Comparison of ENCODE assay signal across 13 cellular contexts in the genomic region with DNA sequence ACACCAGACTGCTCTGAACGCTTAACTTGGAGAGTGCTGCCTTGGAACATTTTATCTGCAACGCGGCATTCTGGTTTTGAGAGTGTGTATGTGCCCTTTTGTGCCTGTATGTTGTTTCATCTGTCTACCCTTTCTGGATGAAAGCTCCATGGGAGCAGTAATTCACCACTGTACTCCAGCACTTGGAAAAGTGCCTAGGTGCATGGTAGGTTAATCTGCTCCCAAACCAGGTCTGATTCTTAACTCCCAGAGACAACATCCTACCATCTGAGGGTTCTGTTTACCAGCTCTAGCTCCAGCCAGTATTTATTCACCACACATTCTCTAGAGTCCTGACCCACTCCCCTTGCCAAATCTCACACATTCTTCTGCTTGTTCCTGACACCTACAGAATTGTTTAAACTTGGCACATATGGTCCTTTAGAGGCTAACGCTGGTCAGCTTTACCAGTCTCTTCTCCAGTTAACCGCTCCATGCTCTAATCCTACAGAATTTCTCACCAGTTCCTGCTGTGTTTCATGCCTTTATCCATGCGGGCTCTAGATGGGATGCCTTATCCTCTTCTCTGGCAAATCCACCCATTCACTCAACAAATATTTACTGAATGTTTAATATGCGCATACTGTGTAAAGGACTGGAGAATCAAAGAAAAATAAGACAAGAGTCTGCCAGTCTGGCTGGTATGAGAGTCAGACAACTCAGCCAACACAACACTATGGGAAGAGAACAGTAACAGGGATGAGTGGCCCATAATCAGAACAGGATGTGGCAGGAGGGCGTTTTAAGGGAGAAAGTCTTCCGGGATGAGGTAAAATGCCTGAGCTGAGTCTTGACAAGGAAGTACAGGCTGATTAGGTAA. TPM values are rescaled to one million over a fixed set of nuclear protein-coding genes. Genes with fewer than 3 reads are reported as not detected.
DNase-seq lines count a peak whose midpoint lies in the region; FAIRE-seq and TF ChIP-seq lines count a peak whose summit lies in the region.
"Had no signal": no experiment of that assay in that cellular context is flagged by ENCODE, and none has a peak within 500 bp of the region (broad histone marks: within the 10 kb centered on the region; RNA-seq: fewer than 3 reads in every experiment).

No MANE protein-coding gene starts in this region.

- H3K4me1 ChIP-seq in astrocyte (ENCODE audit: insufficient read depth, low read length) (peaks cover 14% of the 10 kb centered on the region), uterus (no peaks in the 10 kb centered on the region), testis (peaks cover 5% of the 10 kb centered on the region)

- H3K27ac Mint-ChIP-seq in astrocyte (ENCODE audit: unreplicated experiment): peak overlapping the region; percentile 77
- H3K27ac Mint-ChIP-seq: activated naive CD4-positive, alpha-beta T cell treated with anti-CD3 and anti-CD28 coated beads, Interleukin-2, amount 10 ng/mL, durations not matched to agents 7 days and 5 days had no signal

- H3K4me3 ChIP-seq in astrocyte (ENCODE audit: insufficient read depth, low read depth, low read length) (no peak overlapping the region), uterus (no peak overlapping the region), testis (no peak overlapping the region)

- TF ChIP-seq POLR2A in uterus (IDR thresholded peaks at IDR 0.05) (no peak), testis (IDR thresholded peaks at IDR 0.05) (no peak)

- H2AFZ ChIP-seq in astrocyte (ENCODE audit: low read depth, low read length): no peak overlapping the region

- H4K20me1 ChIP-seq in astrocyte (ENCODE audit: insufficient read depth, low read length): peaks cover 25% of the 10 kb centered on the region

- peak; percentile 5 for DNase-seq in A172 (ENCODE audit: low spot score)
- peak; percentile 24 for DNase-seq in G401 (ENCODE audit: low spot score)
- peak; percentile 71 for DNase-seq in astrocyte (ENCODE audit: low read depth)
- peak; percentile 10 for DNase-seq in hepatic stellate cell (ENCODE audit: low spot score)
- no peak for DNase-seq in uterus
- DNase-seq in activated gamma-delta T cell (lab: John Stamatoyannopoulos, UW): no peak
- no peak for DNase-seq in activated gamma-delta T cell treated with Interleukin-2 at 50 U/mL for 16 hours
- DNase-seq in testis: no peak
- DNase-seq: activated naive CD4-positive, alpha-beta T cell treated with anti-CD3 and anti-CD28 coated beads, Interleukin-2, amount 10 ng/mL, durations not matched to agents 7 days and 5 days; KBM-7; SHP77; stimulated activated CD4-positive, alpha-beta T cell treated with anti-CD3 and anti-CD28 coated beads, Interleukin-4, amount 100 ng/mL, for 1 hour had no signal

- in situ Hi-C loops in G401 (cut with HindIII; ENCODE audit: low sequenced_read_pairs): no loop called here

- peak overlapping the region; percentile 11 for H3K9ac ChIP-seq in astrocyte (ENCODE audit: low read length)

- H3K36me3 ChIP-seq in astrocyte (ENCODE audit: insufficient read depth, low read length): peaks cover 10% of the 10 kb centered on the region
- H3K36me3 ChIP-seq in uterus: no peaks in the 10 kb centered on the region
- no peaks in the 10 kb centered on the region for H3K36me3 ChIP-seq in testis (ENCODE audit: low read depth, missing control alignments)

- WGBS in testis, 2 donors: 66 to 80% methylated on average over 9 of the region's 9 CpGs

- peaks cover 37% of the 10 kb centered on the region for H3K4me1 Mint-ChIP-seq in astrocyte (ENCODE audit: low read depth, unreplicated experiment)

- H3K4me2 ChIP-seq in astrocyte (ENCODE audit: low read length): peak overlapping the region; percentile 43

- H3K9me3 Mint-ChIP-seq in astrocyte (ENCODE audit: unreplicated experiment): no peaks in the 10 kb centered on the region
- H3K9me3 Mint-ChIP-seq: activated naive CD4-positive, alpha-beta T cell treated with anti-CD3 and anti-CD28 coated beads, Interleukin-2, amount 10 ng/mL, durations not matched to agents 7 days and 5 days had no signal

- H3K36me3 Mint-ChIP-seq in astrocyte (ENCODE audit: low read depth, unreplicated experiment): peaks cover 11% of the 10 kb centered on the region

- H3K9me3 ChIP-seq in astrocyte (ENCODE audit: insufficient read depth, low read depth, low read length) (no peaks in the 10 kb centered on the region), uterus (no peaks in the 10 kb centered on the region), testis (no peaks in the 10 kb centered on the region)

- H3K27me3 ChIP-seq in astrocyte (ENCODE audit: insufficient read depth, low read length): no peaks in the 10 kb centered on the region
- H3K27me3 ChIP-seq in uterus: no peaks in the 10 kb centered on the region
- no peaks in the 10 kb centered on the region for H3K27me3 ChIP-seq in testis

- H3K27ac ChIP-seq in astrocyte (ENCODE audit: low read depth, low read length): peak overlapping the region; percentile 56
- H3K27ac ChIP-seq in uterus: no peak overlapping the region
- no peak overlapping the region for H3K27ac ChIP-seq in testis

- peak; percentile 43 for FAIRE-seq in astrocyte (lab: Jason Lieb, UNC)
- FAIRE-seq: keratinocyte had no signal

- H3K4me3 Mint-ChIP-seq in astrocyte (ENCODE audit: unreplicated experiment): no peak overlapping the region
- H3K4me3 Mint-ChIP-seq: activated naive CD4-positive, alpha-beta T cell treated with anti-CD3 and anti-CD28 coated beads, Interleukin-2, amount 10 ng/mL, durations not matched to agents 7 days and 5 days had no signal

- no peaks in the 10 kb centered on the region for H3K27me3 Mint-ChIP-seq in astrocyte (ENCODE audit: low read depth, unreplicated experiment)
- H3K27me3 Mint-ChIP-seq: activated naive CD4-positive, alpha-beta T cell treated with anti-CD3 and anti-CD28 coated beads, Interleukin-2, amount 10 ng/mL, durations not matched to agents 7 days and 5 days had no signal

- H3K79me2 ChIP-seq in astrocyte (ENCODE audit: insufficient read depth, low read length): peaks cover 71% of the 10 kb centered on the region

- intact Hi-C loops in uterus (cut with DNase I; ENCODE audit: low total_unique reads): no loop called here
- intact Hi-C loops in testis (cut with DNase I; ENCODE audit: low total_unique reads): no loop called here

- no peak for TF ChIP-seq CTCF in astrocyte (IDR thresholded peaks at IDR 0.05; ENCODE audit: insufficient read depth, low read depth, low read length)
- no peak for TF ChIP-seq CTCF in uterus (IDR thresholded peaks at IDR 0.05)
- no peak for TF ChIP-seq CTCF in testis (IDR thresholded peaks at IDR 0.05)

RNA-seq across cellular contexts. Expression of a gene that starts 46.4 kb away (rescaled TPM):
- 129 and 148 TPM in 2 replicates for total RNA-seq in A172 (2014; rRNA removed; shearing (Covaris generic))
- total RNA-seq in G401 (2014; rRNA removed; shearing (Covaris generic)): 80.6 and 115 TPM in 2 replicates
- total RNA-seq in astrocyte: 173 and 183 TPM in 2 replicates
- total RNA-seq in uterus: 100 to 1,000 TPM in 1 of 4 donors, 10 to 100 TPM in 3; 53.8 to 125 (median 76.8) TPM
- total RNA-seq in testis: 100 to 1,000 TPM; 141 to 144 TPM
- 142 TPM for polyA plus RNA-seq in testis (ENCODE audit: insufficient read depth, low read depth, low replicate concordance)

Comparison
In these comparisons a context has a peak if more than half of its experiments do, and no peak if none do; other contexts are left out.
1. DNase-seq: peak in A172 (single experiment), G401 (single experiment), astrocyte (single experiment) and hepatic stellate cell (single experiment); none in uterus (0 of 2), activated gamma-delta T cell (single experiment), activated gamma-delta T cell treated with Interleukin-2 at 50 U/mL for 16 hours (single experiment) and testis (single experiment).